ENCODE assay signal across 8 cellular contexts in the genomic region with DNA sequence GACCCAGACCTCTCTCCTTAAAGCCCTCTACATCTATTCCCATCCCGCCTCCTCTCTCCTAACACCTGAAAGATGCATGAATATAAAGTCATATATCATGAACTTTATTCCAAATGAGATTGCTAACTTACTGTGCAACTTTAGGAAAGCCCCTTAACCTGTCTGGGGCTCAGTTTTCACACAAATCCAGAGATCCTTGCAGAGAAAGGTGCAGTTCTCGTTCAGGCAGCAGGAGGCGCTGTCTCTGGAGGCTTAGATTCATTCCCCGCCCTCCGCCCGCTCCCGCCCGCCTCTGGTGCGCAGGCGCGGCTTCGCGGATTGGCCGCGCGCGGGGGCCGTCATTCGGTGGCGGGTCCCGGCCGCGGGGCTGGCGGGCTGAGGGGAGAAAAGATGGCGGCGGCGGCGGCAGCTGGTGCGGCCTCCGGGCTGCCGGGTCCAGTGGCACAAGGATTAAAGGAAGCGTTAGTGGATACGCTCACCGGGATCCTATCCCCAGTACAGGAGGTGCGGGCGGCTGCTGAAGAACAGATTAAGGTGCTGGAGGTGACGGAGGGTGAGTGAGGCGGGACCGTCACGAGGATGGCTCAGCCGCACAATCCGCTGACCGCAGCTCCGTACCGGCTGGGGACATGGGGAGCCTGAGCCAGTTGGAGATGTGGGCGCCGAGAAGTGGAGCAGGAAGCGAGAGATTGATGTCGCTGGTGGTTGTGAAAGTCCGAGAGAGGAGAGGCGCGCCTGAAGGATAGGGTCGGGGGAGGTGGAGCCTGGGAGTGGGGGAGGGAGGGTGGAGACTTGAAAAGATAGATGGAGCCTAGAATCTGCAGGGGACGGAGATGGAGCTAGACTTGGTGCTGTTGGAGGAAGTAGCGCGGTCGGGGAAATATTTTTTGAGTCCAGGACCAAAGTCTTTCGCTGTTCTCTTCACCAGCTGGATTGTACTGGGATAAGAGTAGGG. TPM values are rescaled to one million over a fixed set of nuclear protein-coding genes. Genes with fewer than 3 reads are reported as not detected.
DNase-seq lines count a peak whose midpoint lies in the region; ATAC-seq and TF ChIP-seq lines count a peak whose summit lies in the region.

A gene (plus strand): TSS at position 338 of the 955 bp plus-strand sequence. CDS start 53 bp downstream, at position 391.

- peak within 1 kb of the TSS; percentile 92 for H3K4me3 Mint-ChIP-seq in activated naive CD8-positive, alpha-beta T cell treated with anti-CD3 and anti-CD28 coated beads, Interleukin-2, amount 50 U/mL, for 24 hours

- H3K9me3 ChIP-seq in cardiac muscle cell (ENCODE audit: low read depth), result no peaks in the 10 kb centered on the region
- H3K9me3 ChIP-seq in parathyroid adenoma (ENCODE audit: control insufficient read depth, low read length), result no peaks in the 10 kb centered on the region
- H3K9me3 ChIP-seq in tibial artery, result no peaks in the 10 kb centered on the region

- H3K9ac ChIP-seq in parathyroid adenoma, result peak within 1 kb of the TSS; percentile 32

- H3K36me3 ChIP-seq in cardiac muscle cell (no peaks in the 10 kb centered on the region), parathyroid adenoma (ENCODE audit: control insufficient read depth, insufficient read depth, low read length) (no peaks in the 10 kb centered on the region), tibial artery (no peaks in the 10 kb centered on the region)

- TF ChIP-seq CTCF in GM12874 (IDR thresholded peaks at IDR 0.05; ENCODE audit: insufficient read depth, low read depth, low read length), result peak; percentile 92
- TF ChIP-seq CTCF in cardiac muscle cell (IDR thresholded peaks at IDR 0.05; ENCODE audit: low read depth, low read length), result peak; percentile 92
- TF ChIP-seq CTCF in parathyroid adenoma (IDR thresholded peaks at IDR 0.05), result peak; percentile 90
- peak; percentile 95 to 97 for TF ChIP-seq CTCF in tibial artery (IDR thresholded peaks at IDR 0.05)

- intact Hi-C loops in tibial artery (cut with DNase I; ENCODE audit: low total_unique reads), result loop anchor here (10.0 kb wide), 1 partner anchor 46 kb away; no protein-coding TSS in a partner anchor

- peak; percentile 94 for ATAC-seq in HG02759 (IDR thresholded peaks at IDR 0.05; ENCODE audit: unreplicated experiment)
- peak; percentile 90 for ATAC-seq in activated naive CD8-positive, alpha-beta T cell treated with anti-CD3 and anti-CD28 coated beads, Interleukin-2, amount 50 U/mL, for 24 hours

- H3K27ac ChIP-seq in cardiac muscle cell (peak within 1 kb of the TSS; percentile 89), parathyroid adenoma (peak within 1 kb of the TSS; percentile 75), tibial artery (peak within 1 kb of the TSS; percentile 94 to 97)

- DNase-seq in NCI-H1417 (lab: John Stamatoyannopoulos, UW) (peak; percentile 92 to 98 (median 94)), SW480 (ENCODE audit: low spot score) (peak; percentile 78), cardiac muscle cell (ENCODE audit: low read depth in 1 of 2, low spot score in 1 of 2) (peak; percentile 95 to 97), tibial artery (peak; percentile 93 to 97)
- peak; percentile 98 for DNase-seq in activated naive CD8-positive, alpha-beta T cell treated with anti-CD3 and anti-CD28 coated beads, Interleukin-2, amount 50 U/mL, for 24 hours

- H3K36me3 Mint-ChIP-seq in activated naive CD8-positive, alpha-beta T cell treated with anti-CD3 and anti-CD28 coated beads, Interleukin-2, amount 50 U/mL, for 24 hours (ENCODE audit: low read depth), result peaks cover 19% of the 10 kb centered on the region

- H3K4me2 ChIP-seq in parathyroid adenoma (ENCODE audit: low read length), result peak within 1 kb of the TSS; percentile 67

- peak within 1 kb of the TSS; percentile 83 for H3K4me3 ChIP-seq in cardiac muscle cell
- peak within 1 kb of the TSS; percentile 95 for H3K4me3 ChIP-seq in parathyroid adenoma (ENCODE audit: low read depth, low read length)
- peak within 1 kb of the TSS; percentile 94 to 99 for H3K4me3 ChIP-seq in tibial artery

- H3K4me1 ChIP-seq in cardiac muscle cell (ENCODE audit: low read depth) (peaks cover 30% of the 10 kb centered on the region), parathyroid adenoma (no peaks in the 10 kb centered on the region), tibial artery (peaks cover 0 to 57% (median 33%) of the 10 kb centered on the region in 4 donors)

- peaks cover 19% of the 10 kb centered on the region for H3K79me2 ChIP-seq in parathyroid adenoma

- H3K4me1 Mint-ChIP-seq in activated naive CD8-positive, alpha-beta T cell treated with anti-CD3 and anti-CD28 coated beads, Interleukin-2, amount 50 U/mL, for 24 hours, result peaks cover 44% of the 10 kb centered on the region

- no peaks in the 10 kb centered on the region for H3K27me3 ChIP-seq in cardiac muscle cell
- H3K27me3 ChIP-seq in parathyroid adenoma (ENCODE audit: control insufficient read depth, insufficient read depth, low read length), result no peaks in the 10 kb centered on the region
- H3K27me3 ChIP-seq in tibial artery, result no peaks in the 10 kb centered on the region

- H3K9me3 Mint-ChIP-seq in activated naive CD8-positive, alpha-beta T cell treated with anti-CD3 and anti-CD28 coated beads, Interleukin-2, amount 50 U/mL, for 24 hours, result no peaks in the 10 kb centered on the region

- no peaks in the 10 kb centered on the region for H3K27me3 Mint-ChIP-seq in activated naive CD8-positive, alpha-beta T cell treated with anti-CD3 and anti-CD28 coated beads, Interleukin-2, amount 50 U/mL, for 24 hours

- H3K27ac Mint-ChIP-seq in activated naive CD8-positive, alpha-beta T cell treated with anti-CD3 and anti-CD28 coated beads, Interleukin-2, amount 50 U/mL, for 24 hours, result peak within 1 kb of the TSS; percentile 97

- peak within 1 kb of the TSS; percentile 77 for H2AFZ ChIP-seq in parathyroid adenoma

RNA-seq across cellular contexts. Expression of the gene that starts here (rescaled TPM):
- 34.7 and 36.9 TPM in 2 replicates for total RNA-seq in cardiac muscle cell
- 61.7 and 82.1 TPM in 2 replicates for polyA plus RNA-seq in cardiac muscle cell

Comparison
In these comparisons a context has a peak if more than half of its experiments do, and no peak if none do; other contexts are left out.
1. Peak in every context shown above with its lines: DNase-seq, ATAC-seq, H3K4me3 ChIP-seq and H3K27ac ChIP-seq.